In genomic region chr4:8910822-8911310, GRCh38 we compare ENCODE assay signal across 22 cellular contexts. TPM values are rescaled to one million over a fixed set of nuclear protein-coding genes. Genes with fewer than 3 reads are reported as not detected.
DNase-seq lines count a peak whose midpoint lies in the region; ATAC-seq and TF ChIP-seq lines count a peak whose summit lies in the region.
"Had no signal": no experiment of that assay in that cellular context is flagged by ENCODE, and none has a peak within 500 bp of the region (broad histone marks: within the 10 kb centered on the region; RNA-seq: fewer than 3 reads in every experiment).

No MANE protein-coding gene starts in this region.

- H3K4me3 ChIP-seq in MG63 (no peak overlapping the region), left lung (no peak overlapping the region)
- H3K4me3 ChIP-seq: BLaER1 treated with 17β-estradiol and CSF1 and Interleukin-3, amounts not matched to agents 10 nM and 100 nM; psoas muscle; spleen had no signal

- H3K36me3 ChIP-seq in MG63 (no peaks in the 10 kb centered on the region), left lung (no peaks in the 10 kb centered on the region)
- H3K36me3 ChIP-seq: BLaER1 treated with 17β-estradiol and CSF1 and Interleukin-3, amounts not matched to agents 10 nM and 100 nM; spleen had no signal

- no peak overlapping the region for H3K4me3 Mint-ChIP-seq in stimulated activated effector memory CD8-positive, alpha-beta T cell treated with anti-CD3 and anti-CD28 coated beads, Interleukin-12 subunit alpha, Interleukin-12 subunit beta, amount 100 ng/mL, for 72 hours
- H3K4me3 Mint-ChIP-seq: activated B cell treated with CpG ODN at 0.5 μM for 24 hours; effector memory CD8-positive, alpha-beta T cell; nephron; T-helper 1 cell treated with Interleukin-12 subunit alpha and Interleukin-12 subunit beta and Interleukin-4 antibody, amounts not matched to agents 30 μg/mL and 1 μg/mL, for 36 hours had no signal

- no peak overlapping the region for H3K27ac Mint-ChIP-seq in stimulated activated effector memory CD8-positive, alpha-beta T cell treated with anti-CD3 and anti-CD28 coated beads, Interleukin-12 subunit alpha, Interleukin-12 subunit beta, amount 100 ng/mL, for 72 hours
- H3K27ac Mint-ChIP-seq: activated B cell treated with CpG ODN at 0.5 μM for 24 hours; effector memory CD8-positive, alpha-beta T cell; nephron; T-helper 1 cell treated with Interleukin-12 subunit alpha and Interleukin-12 subunit beta and Interleukin-4 antibody, amounts not matched to agents 30 μg/mL and 1 μg/mL, for 36 hours had no signal

- no peaks in the 10 kb centered on the region for H3K27me3 ChIP-seq in MG63
- H3K27me3 ChIP-seq in left lung = peaks cover 0 to 69% of the 10 kb centered on the region in 2 donors
- H3K27me3 ChIP-seq: BLaER1 treated with 17β-estradiol and CSF1 and Interleukin-3, amounts not matched to agents 10 nM and 100 nM had no signal

- H3K4me1 ChIP-seq in left lung = no peaks in the 10 kb centered on the region
- H3K4me1 ChIP-seq: psoas muscle, spleen had no signal

- intact Hi-C loops in left lung (cut with DNase I) = no loop called here

- H3K9me3 ChIP-seq in MG63 (no peaks in the 10 kb centered on the region), left lung (no peaks in the 10 kb centered on the region)
- H3K9me3 ChIP-seq: BLaER1 treated with 17β-estradiol and CSF1 and Interleukin-3, amounts not matched to agents 10 nM and 100 nM; psoas muscle; spleen had no signal

- no peaks in the 10 kb centered on the region for H3K4me1 Mint-ChIP-seq in stimulated activated effector memory CD8-positive, alpha-beta T cell treated with anti-CD3 and anti-CD28 coated beads, Interleukin-12 subunit alpha, Interleukin-12 subunit beta, amount 100 ng/mL, for 72 hours
- H3K4me1 Mint-ChIP-seq: activated B cell treated with CpG ODN at 0.5 μM for 24 hours, nephron had no signal

- no peaks in the 10 kb centered on the region for H3K9me3 Mint-ChIP-seq in stimulated activated effector memory CD8-positive, alpha-beta T cell treated with anti-CD3 and anti-CD28 coated beads, Interleukin-12 subunit alpha, Interleukin-12 subunit beta, amount 100 ng/mL, for 72 hours
- H3K9me3 Mint-ChIP-seq: activated B cell treated with CpG ODN at 0.5 μM for 24 hours; effector memory CD8-positive, alpha-beta T cell; nephron; T-helper 1 cell treated with Interleukin-12 subunit alpha and Interleukin-12 subunit beta and Interleukin-4 antibody, amounts not matched to agents 30 μg/mL and 1 μg/mL, for 36 hours had no signal

- ATAC-seq in left lung = no peak
- no peak for ATAC-seq in stimulated activated effector memory CD8-positive, alpha-beta T cell treated with anti-CD3 and anti-CD28 coated beads, Interleukin-12 subunit alpha, Interleukin-12 subunit beta, amount 100 ng/mL, for 72 hours
- no peak for ATAC-seq in HG03045 (IDR thresholded peaks at IDR 0.05; ENCODE audit: unreplicated experiment)
- no peak for ATAC-seq in GM18511 (IDR thresholded peaks at IDR 0.05; ENCODE audit: unreplicated experiment)
- ATAC-seq: effector memory CD8-positive, alpha-beta T cell; psoas muscle had no signal

- H3K27ac ChIP-seq in left lung = no peak overlapping the region
- H3K27ac ChIP-seq: 22Rv1; BLaER1 treated with 17β-estradiol and CSF1 and Interleukin-3, amounts not matched to agents 10 nM and 100 nM; psoas muscle; spleen had no signal

- H3K36me3 Mint-ChIP-seq in stimulated activated effector memory CD8-positive, alpha-beta T cell treated with anti-CD3 and anti-CD28 coated beads, Interleukin-12 subunit alpha, Interleukin-12 subunit beta, amount 100 ng/mL, for 72 hours = no peaks in the 10 kb centered on the region

- peak; percentile 41 for DNase-seq in DMS 273 (lab: John Stamatoyannopoulos, UW; ENCODE audit: unreplicated experiment)
- DNase-seq in DMS 273 treated with DMSO at 0.1 percent for 48 hours (lab: John Stamatoyannopoulos, UW) = no peak
- DNase-seq in 8988T = peak; percentile 30
- DNase-seq in MG63 = peak; percentile 66
- DNase-seq in left lung = peak; percentile 18 to 59
- DNase-seq in stimulated activated effector memory CD8-positive, alpha-beta T cell treated with anti-CD3 and anti-CD28 coated beads, Interleukin-12 subunit alpha, Interleukin-12 subunit beta, amount 100 ng/mL, for 72 hours (ENCODE audit: low spot score in 2 of 2) = no peak
- DNase-seq: effector memory CD8-positive, alpha-beta T cell; mesenchymal stem cell; MM.1S; NCI-H1694 treated with DMSO at 0.1 percent for 48 hours had no signal

- no peak for TF ChIP-seq CTCF in left lung (IDR thresholded peaks at IDR 0.05)

RNA-seq across cellular contexts. Expression of gene HMX1, which starts 39.2 kb away (rescaled TPM):
- total RNA-seq in MG63 (2014; rRNA removed; shearing (Covaris generic); ENCODE audit: low replicate concordance) = 7.5 and 17.5 TPM in 2 replicates
- not detected for total RNA-seq in left lung
- total RNA-seq: activated B cell treated with CpG ODN at 0.5 μM for 24 hours; activated CD8-positive, alpha-beta memory T cell treated with anti-CD3 and anti-CD28 coated beads for 36 hours; fibroblast of lung; OCI-LY7; psoas muscle; spleen had no signal

Comparison
In these comparisons a context has a peak if more than half of its experiments do, and no peak if none do; other contexts are left out.
1. DNase-seq: peak in DMS 273 (single experiment), 8988T (single experiment), MG63 (single experiment) and left lung (2 of 2); none in DMS 273 treated with DMSO at 0.1 percent for 48 hours (single experiment) and stimulated activated effector memory CD8-positive, alpha-beta T cell treated with anti-CD3 and anti-CD28 coated beads, Interleukin-12 subunit alpha, Interleukin-12 subunit beta, amount 100 ng/mL, for 72 hours (0 of 2).